In genomic region chr1:38076455-38076854, GRCh38 we compare ENCODE assay signal across 25 cellular contexts. TPM values are rescaled to one million over a fixed set of nuclear protein-coding genes. Genes with fewer than 3 reads are reported as not detected.
DNase-seq lines count a peak whose midpoint lies in the region; ATAC-seq, FAIRE-seq and TF ChIP-seq lines count a peak whose summit lies in the region.
"Had no signal": no experiment of that assay in that cellular context is flagged by ENCODE, and none has a peak within 500 bp of the region (broad histone marks: within the 10 kb centered on the region; RNA-seq: fewer than 3 reads in every experiment).

No MANE protein-coding gene starts in this region.

- in situ Hi-C loops in K562 (cut with MboI) = no loop called here

- H3K9ac ChIP-seq in K562 (ENCODE audit: insufficient read depth in 1 of 2, low read depth in 2 of 2, low read length in 2 of 2) = no peak overlapping the region
- H3K9ac ChIP-seq: BLaER1 had no signal

- H3K4me2 ChIP-seq in K562 (ENCODE audit: insufficient read depth, low read length) (no peak overlapping the region), osteoblast (ENCODE audit: insufficient read depth, low read length) (no peak overlapping the region)
- H3K4me2 ChIP-seq: BLaER1 had no signal

- H3K4me1 ChIP-seq in BE2C (peaks cover 4% of the 10 kb centered on the region), K562 (replicated peaks in 1 of 2; ENCODE audit: control insufficient read depth in 2 of 2, insufficient read depth in 2 of 2, low read length in 2 of 2) (no peaks in the 10 kb centered on the region), thyroid gland (no peaks in the 10 kb centered on the region), osteoblast (ENCODE audit: insufficient read depth, low read length) (no peaks in the 10 kb centered on the region)
- H3K4me1 ChIP-seq: BLaER1 had no signal

- H3K79me2 ChIP-seq in K562 (ENCODE audit: control insufficient read depth, insufficient read depth, low read length) (no peaks in the 10 kb centered on the region), osteoblast (ENCODE audit: insufficient read depth, low read length) (no peaks in the 10 kb centered on the region)

- H3K27me3 ChIP-seq in BE2C (no peaks in the 10 kb centered on the region), K562 (ENCODE audit: control insufficient read depth in 2 of 2, insufficient read depth in 2 of 2, low read length in 2 of 2) (peaks cover 6 to 20% of the 10 kb centered on the region in 2 experiments; a peak in 3 of 5 replicates), thyroid gland (no peaks in the 10 kb centered on the region), osteoblast (ENCODE audit: insufficient read depth, low read length) (no peaks in the 10 kb centered on the region)
- H3K27me3 ChIP-seq: BLaER1 had no signal

- peak; percentile 54 for FAIRE-seq in K562 (lab: Jason Lieb, UNC)
- FAIRE-seq: GM18507, HTR-8/SVneo had no signal

- no peaks in the 10 kb centered on the region for H3K9me1 ChIP-seq in K562 (ENCODE audit: control insufficient read depth, insufficient read depth, low read length)

- BruUV-seq in K562 (replicated peaks; lab: Mats Ljungman, UMichigan) = no TSS peak

- peaks cover 23% of the 10 kb centered on the region; the same call in 1 of the 2 replicates for H4K20me1 ChIP-seq in K562 (replicated peaks; ENCODE audit: control insufficient read depth, insufficient read depth, low read length)
- H4K20me1 ChIP-seq in osteoblast (ENCODE audit: insufficient read depth, low read length) = no peaks in the 10 kb centered on the region

- 1% methylated on average over 6 of the region's 6 CpGs for WGBS in K562 (ENCODE audit: insufficient coverage, low coverage, missing lambda C conversion rate)
- 62 to 72% methylated on average over 6 of the region's 6 CpGs for WGBS in thyroid gland, 2 donors

- no peak overlapping the region for H3K27ac ChIP-seq in K562 (ENCODE audit: extremely low read depth, low read depth, low read length)
- no peak overlapping the region for H3K27ac ChIP-seq in thyroid gland
- no peak overlapping the region for H3K27ac ChIP-seq in osteoblast (ENCODE audit: low read depth, low read length)
- H3K27ac ChIP-seq: BLaER1, SK-N-MC had no signal

- CTCF ChIA-PET in K562 (lab: Yijun Ruan, JAX; ENCODE audit: low intra/inter-chr PET ratio) = no interaction called here

- H3K4me3 ChIP-seq in BE2C (ENCODE audit: low read depth, low read length) = no peak overlapping the region
- no peak overlapping the region for H3K4me3 ChIP-seq in K562
- H3K4me3 ChIP-seq in thyroid gland (replicated peaks in 1 of 3) = no peak overlapping the region
- no peak overlapping the region for H3K4me3 ChIP-seq in osteoblast (ENCODE audit: insufficient read depth, low read length)
- H3K4me3 ChIP-seq: BLaER1, SK-N-MC had no signal

- H2AFZ ChIP-seq in K562 (ENCODE audit: low read depth, low read length) = no peak overlapping the region
- H2AFZ ChIP-seq in osteoblast (ENCODE audit: low read length) = no peak overlapping the region

- TF ChIP-seq POLR2A in K562 (conservative IDR thresholded peaks at IDR 0.05) = no peak
- TF ChIP-seq POLR2A in thyroid gland (IDR thresholded peaks at IDR 0.05) = no peak

- no peak for TF ChIP-seq EP300 in K562 (IDR thresholded peaks at IDR 0.05; ENCODE audit: low read length)

- TF ChIP-seq RAD21 in K562 (CRISPR knock-in tag; conservative IDR thresholded peaks at IDR 0.05 in 1 of 2, IDR thresholded peaks at IDR 0.05 in 1 of 2) = no peak

- DNase-seq in NCI-H1417 (lab: John Stamatoyannopoulos, UW) = peak in 2 of 3 experiments; percentile 62 to 87
- DNase-seq in NCI-H1417 treated with DMSO at 0.1 percent for 48 hours (lab: John Stamatoyannopoulos, UW) = no peak
- peak; percentile 41 for DNase-seq in BE2C
- peak; percentile 36 for DNase-seq in NCI-H2081 treated with DMSO at 0.1 percent for 48 hours (lab: John Stamatoyannopoulos, UW)
- DNase-seq in K562 (ENCODE audit: extremely low read depth in 1 of 4, low spot score in 3 of 4) = no peak
- no peak for DNase-seq in inferior parietal cortex (ENCODE audit: extremely low spot score)
- no peak for DNase-seq in thyroid gland
- DNase-seq in osteoblast (ENCODE audit: insufficient read length, low spot score, missing footprints) = no peak
- DNase-seq: 8988T; CD4-positive, CD25-positive, alpha-beta regulatory T cell; DMS53; HFFc6; MV-4-11; NCI-H1105; NCI-H187 treated with DMSO at 0.1 percent for 48 hours; NCI-H82; SHP77 treated with DMSO at 0.1 percent for 48 hours; T-helper 17 cell had no signal

- no peak for TF ChIP-seq CTCF in BE2C (IDR thresholded peaks at IDR 0.05; ENCODE audit: low read depth, low read length)
- no peak for TF ChIP-seq CTCF in K562 (IDR thresholded peaks at IDR 0.05 in 2 of 3, conservative IDR thresholded peaks at IDR 0.05 in 1 of 3; ENCODE audit: insufficient read depth in 2 of 3, low read depth in 1 of 3, low read length in 3 of 3)
- TF ChIP-seq CTCF in thyroid gland (IDR thresholded peaks at IDR 0.05) = no peak
- TF ChIP-seq CTCF in osteoblast (IDR thresholded peaks at IDR 0.05; ENCODE audit: extremely low read depth, low read depth, low read length) = no peak

- H3K36me3 ChIP-seq in BE2C (no peaks in the 10 kb centered on the region), K562 (ENCODE audit: control insufficient read depth, insufficient read depth, low read length) (no peaks in the 10 kb centered on the region), thyroid gland (no peaks in the 10 kb centered on the region), osteoblast (ENCODE audit: insufficient read depth, low read length) (no peaks in the 10 kb centered on the region)
- H3K36me3 ChIP-seq: BLaER1 had no signal

- H3K9me3 ChIP-seq in BE2C (no peaks in the 10 kb centered on the region), K562 (replicated peaks; ENCODE audit: control insufficient read depth, insufficient read depth, low read depth, low read length) (no peaks in the 10 kb centered on the region), thyroid gland (no peaks in the 10 kb centered on the region), osteoblast (ENCODE audit: low read depth, low read length) (no peaks in the 10 kb centered on the region)
- H3K9me3 ChIP-seq: BLaER1 had no signal

- intact Hi-C loops in K562 (cut with micrococcal nuclease) (no loop called here), thyroid gland (cut with DNase I) (no loop called here)

- POLR2A ChIA-PET in K562 (lab: Yijun Ruan, JAX) = no interaction called here

- ATAC-seq in K562 = no peak
- ATAC-seq: T-helper 17 cell had no signal

TF ChIP-seq in K562, 482 proteins besides CTCF, POLR2A, EP300 and RAD21 (continues in another document):
- 0 out of 2 replicates have a peak, but pooled peaks have one; percentile 27 for TF ChIP-seq TAL1 (IDR thresholded peaks at IDR 0.05)
- no peak for TF ChIP-seq ZNF717 (CRISPR knock-in tag; IDR thresholded peaks at IDR 0.05)
- 0 out of 2 replicates have a peak, but pooled peaks have one; percentile 23 for TF ChIP-seq MIER1 (IDR thresholded peaks at IDR 0.05; ENCODE audit: low read depth)
- no peak for TF ChIP-seq ID3 (CRISPR knock-in tag; IDR thresholded peaks at IDR 0.05)
- no peak for TF ChIP-seq ID3 (tag; IDR thresholded peaks at IDR 0.05)
- TF ChIP-seq KLF1 (tag; IDR thresholded peaks at IDR 0.05) = no peak
- TF ChIP-seq ZNF639 (CRISPR knock-in tag; conservative IDR thresholded peaks at IDR 0.05 in 1 of 2, IDR thresholded peaks at IDR 0.05 in 1 of 2) = no peak
- TF ChIP-seq CBFA2T3 (IDR thresholded peaks at IDR 0.05) = peak; percentile 49; the same call in 1 of the 2 replicates
- peak in 1 of 2 experiments; percentile 25; a peak in 1 of 4 replicates for TF ChIP-seq FOXA3 (CRISPR knock-in tag; conservative IDR thresholded peaks at IDR 0.05 in 1 of 2, IDR thresholded peaks at IDR 0.05 in 1 of 2)

RNA-seq across cellular contexts. Expression of gene POU3F1, which starts 29.9 kb away (rescaled TPM):
- polyA plus RNA-seq in BE2C (2012; ENCODE audit: insufficient read depth, insufficient read length, low read depth) = 0.91 TPM
- not detected in 2 replicates for total RNA-seq in K562 (2011; cell fraction: chromatin; rRNA removed; ENCODE audit: low replicate concordance)
- 0.13 TPM in 1 of 2 replicates, not detected in the other for total RNA-seq in K562 (2011; cell fraction: nucleolus; rRNA removed)
- not detected in 2 replicates for total RNA-seq in K562 (2011; cell fraction: nucleoplasm; rRNA removed)
- total RNA-seq in K562 (2014; rRNA removed) (0.08 and 0.09 TPM in 2 replicates), K562 (2014; rRNA removed; fragmentation: Illumina TruSeq; extraction: Trizol) (not detected in 2 replicates), K562 (2015; rRNA removed; fragmentation: Illumina TruSeq; extraction: Trizol) (not detected in 2 replicates), K562 (2021) (not detected in 2 replicates), thyroid gland (not detected), osteoblast (under 0.01 TPM in 2 replicates)
- polyA plus RNA-seq in K562 (2011; rRNA removed) (0.05 TPM in 1 of 2 replicates, not detected in the other), K562 (2014; fragmentation: Illumina TruSeq; extraction: Trizol) (not detected in 2 replicates), K562 (2014; fragmentation: Nextera tagmentation; extraction: Ambion mirVana) (not detected), K562 (2014; rRNA removed) (not detected in 2 replicates)
- polyA plus RNA-seq in K562 (2011; cell fraction: cytosol; rRNA removed) = not detected in 2 replicates
- polyA plus RNA-seq in K562 (2011; cell fraction: nucleus; rRNA removed) = 0.06 and 0.15 TPM in 2 replicates
- not detected in 2 replicates for polyA plus RNA-seq in K562 (2012)
- polyA minus RNA-seq in K562 (2011; rRNA and poly(A)+ RNA removed) = not detected in 2 replicates
- polyA minus RNA-seq in K562 (2011; cell fraction: cytosol; rRNA and poly(A)+ RNA removed) = not detected in 2 replicates
- 0.13 and 0.33 TPM in 2 replicates for polyA minus RNA-seq in K562 (2011; cell fraction: nucleus; rRNA and poly(A)+ RNA removed)
- total RNA-seq: G401, LHCN-M2, NCI-H460 had no signal

Comparison
In these comparisons a context has a peak if more than half of its experiments do, and no peak if none do; other contexts are left out.
1. DNase-seq: peak in NCI-H1417 (2 of 3), BE2C (single experiment) and NCI-H2081 treated with DMSO at 0.1 percent for 48 hours (single experiment); none in NCI-H1417 treated with DMSO at 0.1 percent for 48 hours (single experiment), K562 (0 of 4), inferior parietal cortex (single experiment), thyroid gland (0 of 2) and osteoblast (single experiment).